ENCODE assay signal across 8 cellular contexts in genomic region chr13:72781461-72782439, GRCh38. TPM values are rescaled to one million over a fixed set of nuclear protein-coding genes. Genes with fewer than 3 reads are reported as not detected.
DNase-seq lines count a peak whose midpoint lies in the region; ATAC-seq, FAIRE-seq and TF ChIP-seq lines count a peak whose summit lies in the region.

Gene DIS3, minus strand, starts transcription at chr13:72781900. Its CDS starts 68 bp downstream, at chr13:72781832.
Gene PIBF1, plus strand, starts transcription at chr13:72782133. Its CDS starts 1,337 bp downstream, at chr13:72783470.

- ATAC-seq in GM18873 (IDR thresholded peaks at IDR 0.05; ENCODE audit: low FRiP score, unreplicated experiment), result peak; percentile 97
- ATAC-seq in HG03139 (IDR thresholded peaks at IDR 0.05; ENCODE audit: unreplicated experiment), result peak; percentile 98

- H3K4me1 ChIP-seq in mammary epithelial cell (ENCODE audit: insufficient read depth, low read length) (peaks cover 11% of the 10 kb centered on the region), small intestine (ENCODE audit: control insufficient read depth in 2 of 2, insufficient read depth in 1 of 2, low read depth in 1 of 2, low read length in 1 of 2) (peaks cover 0 to 4% of the 10 kb centered on the region in 2 donors)

- TF ChIP-seq CTCF in WERI-Rb-1 (IDR thresholded peaks at IDR 0.05; ENCODE audit: low read depth, low read length) (no peak), mammary epithelial cell (conservative IDR thresholded peaks at IDR 0.05 in 1 of 2, IDR thresholded peaks at IDR 0.05 in 1 of 2; ENCODE audit: extremely low read depth in 1 of 2, insufficient read depth in 1 of 2, low read depth in 1 of 2, low read length in 2 of 2) (peak in 1 of 2 donors; percentile 25)

- H3K36me3 ChIP-seq in WERI-Rb-1 (peaks cover 39% of the 10 kb centered on the region), mammary epithelial cell (ENCODE audit: insufficient read depth, low read length) (peaks cover 25% of the 10 kb centered on the region), small intestine (ENCODE audit: control insufficient read depth in 2 of 2, insufficient read depth in 2 of 2, low read length in 2 of 2) (peaks cover 4 to 8% of the 10 kb centered on the region in 2 donors)

- peak; percentile 81 for FAIRE-seq in small intestine (lab: Jason Lieb, UNC)

- peak within 1 kb of the TSS; percentile 95 for H3K4me2 ChIP-seq in mammary epithelial cell (ENCODE audit: insufficient read depth, low read depth, low read length)

- H3K27ac ChIP-seq in WERI-Rb-1 (peak within 1 kb of the TSS; percentile 83), mammary epithelial cell (ENCODE audit: insufficient read depth, low read depth, low read length) (peak within 1 kb of the TSS; percentile 90), small intestine (ENCODE audit: low read depth in 1 of 2, low read length in 1 of 2) (peak within 1 kb of the TSS; percentile 62 to 93)

- H3K9me3 ChIP-seq in WERI-Rb-1 (ENCODE audit: severe bottlenecking) (no peaks in the 10 kb centered on the region), mammary epithelial cell (replicated peaks; ENCODE audit: insufficient read depth, low read length) (no peaks in the 10 kb centered on the region), small intestine (ENCODE audit: control insufficient read depth, low read depth) (no peaks in the 10 kb centered on the region)

- H2AFZ ChIP-seq in mammary epithelial cell (ENCODE audit: low read depth, low read length), result peak within 1 kb of the TSS; percentile 95

- H3K79me2 ChIP-seq in mammary epithelial cell (ENCODE audit: insufficient read depth, low read length), result peaks cover 94% of the 10 kb centered on the region

- H4K20me1 ChIP-seq in mammary epithelial cell (ENCODE audit: insufficient read depth, low read length), result no peaks in the 10 kb centered on the region

- dilution Hi-C loops in mammary epithelial cell (cut with HindIII; ENCODE audit: low sequenced_read_pairs), result no loop called here

- WGBS in mammary epithelial cell (ENCODE audit: low coverage, missing lambda C conversion rate), result 4% methylated on average over 48 of the region's 81 CpGs
- WGBS in small intestine, 3 donors, result 0% methylated on average over 80 to 81 of the region's 81 CpGs

- H3K4me3 ChIP-seq in WERI-Rb-1 (ENCODE audit: low read depth, low read length), result peak within 1 kb of the TSS; percentile 82
- peak within 1 kb of the TSS; percentile 94 to 97 (median 94) for H3K4me3 ChIP-seq in mammary epithelial cell (replicated peaks in 1 of 3; ENCODE audit: insufficient read depth in 1 of 3, low read depth in 2 of 3, low read length in 3 of 3)
- peak within 1 kb of the TSS; percentile 82 to 86 for H3K4me3 ChIP-seq in small intestine (ENCODE audit: low read depth in 1 of 2, low read length in 2 of 2)

- intact Hi-C loops in mammary epithelial cell (cut with micrococcal nuclease), result no loop called here

- H3K27me3 ChIP-seq in WERI-Rb-1 (ENCODE audit: insufficient read depth, low read depth, severe bottlenecking) (no peaks in the 10 kb centered on the region), mammary epithelial cell (ENCODE audit: insufficient read depth, low read length) (no peaks in the 10 kb centered on the region), small intestine (ENCODE audit: control insufficient read depth in 2 of 2, insufficient read depth in 2 of 2, low read length in 2 of 2) (no peaks in the 10 kb centered on the region)

- H3K9ac ChIP-seq in mammary epithelial cell (ENCODE audit: insufficient read depth, low read length), result peak within 1 kb of the TSS; percentile 98

- DNase-seq in AG08395 (ENCODE audit: low spot score), result peak; percentile 98
- peak; percentile 97 for DNase-seq in NCI-H2227 (lab: John Stamatoyannopoulos, UW; ENCODE audit: unreplicated experiment)
- DNase-seq in WERI-Rb-1, result peak; percentile 98
- peak; percentile 99 for DNase-seq in mammary epithelial cell
- DNase-seq in iPS-NIHi11 (ENCODE audit: low spot score), result peak; percentile 97
- peak; percentile 99 for DNase-seq in small intestine

- in situ Hi-C loops in mammary epithelial cell (cut with MboI; ENCODE audit: low sequenced_read_pairs in 2 of 2), result no loop called here

- TSS peak; percentile 58 for BruUV-seq in mammary epithelial cell (replicated peaks; lab: Mats Ljungman, UMichigan)

- CTCF ChIA-PET in mammary epithelial cell (lab: Charles Lee; ENCODE audit: low non-redundant PET), result no interaction called here

RNA-seq across cellular contexts. Expression of gene DIS3, which starts in this region (rescaled TPM):
- total RNA-seq in mammary epithelial cell, result 10 to 100 TPM; 38.7 to 42.1 TPM
- polyA plus RNA-seq in mammary epithelial cell (19.6 TPM), small intestine (10 to 100 TPM in 1 of 3 donors, 1 to 10 TPM in 2; 7.2 to 10.3 (median 7.8) TPM)
- 34.1 TPM for polyA minus RNA-seq in mammary epithelial cell

RNA-seq across cellular contexts. Expression of gene PIBF1, which starts in this region (rescaled TPM):
- 10 to 100 TPM; 10.2 to 16.3 TPM for total RNA-seq in mammary epithelial cell
- 4.4 TPM for polyA plus RNA-seq in mammary epithelial cell
- 0.47 TPM for polyA minus RNA-seq in mammary epithelial cell
- 10 to 100 TPM in 2 of 3 donors, 1 to 10 TPM in 1; 9.2 to 10.7 (median 10.2) TPM for polyA plus RNA-seq in small intestine

Comparison
In these comparisons a context has a peak if more than half of its experiments do, and no peak if none do; other contexts are left out.
1. Peak in every context shown above with its lines: DNase-seq, ATAC-seq, H3K4me3 ChIP-seq and H3K27ac ChIP-seq.